ENCODE assay signal across 23 cellular contexts in genomic region chr20:46757135-46757534, GRCh38. TPM values are rescaled to one million over a fixed set of nuclear protein-coding genes. Genes with fewer than 3 reads are reported as not detected.
"Had no signal": no experiment of that assay in that cellular context is flagged by ENCODE, and none has a peak within 500 bp of the region (broad histone marks: within the 10 kb centered on the region; RNA-seq: fewer than 3 reads in every experiment).

No MANE protein-coding gene starts in this region.

- ATAC-seq: activated CD8-positive, alpha-beta T cell treated with anti-CD3 and anti-CD28 coated beads, Interleukin-2, amount 10 ng/mL, durations not matched to agents 7 days and 5 days; PC-3; T-helper 17 cell had no signal

- FAIRE-seq: bronchial epithelial cell, RCC 7860 had no signal

- H3K27me3 ChIP-seq: MG63 had no signal

- H3K9me3 ChIP-seq: MG63 had no signal

- H3K4me3 ChIP-seq: MG63 had no signal

- DNase-seq: activated CD4-positive, alpha-beta T cell treated with anti-CD3 and anti-CD28 coated beads for 48 hours; activated CD4-positive, alpha-beta T cell treated with anti-CD3 and anti-CD28 coated beads, Interleukin-2, amount 50 U/mL, for 4 hours; activated CD4-positive, CD25-positive, alpha-beta regulatory T cell treated with anti-CD3 and anti-CD28 coated beads, Interleukin-2, amount 50 U/mL, for 72 hours; activated CD8-positive, alpha-beta memory T cell treated with anti-CD3 and anti-CD28 coated beads, Interleukin-2, amount 50 U/mL, for 48 hours; activated CD8-positive, alpha-beta T cell treated with anti-CD3 and anti-CD28 coated beads, Interleukin-2, amount 10 ng/mL, durations not matched to agents 7 days and 5 days; activated effector memory CD4-positive, alpha-beta T cell treated with Interleukin-2 at 50 U/mL for 16 hours; activated naive CD4-positive, alpha-beta T cell; activated T-cell treated with anti-CD3 and anti-CD28 coated beads, Interleukin-2, amount 50 U/mL, for 1 hour; aorta; central memory CD4-positive, alpha-beta T cell; MG63; NCI-H1105 treated with DMSO at 0.1 percent for 48 hours; NCI-H1436 treated with DMSO at 0.1 percent for 48 hours; NCI-H187; NCI-H2081; NCI-H446; NCI-H524; PC-3; SHP77 treated with DMSO at 0.1 percent for 48 hours; T-helper 17 cell; T-helper 9 cell had no signal

- H3K36me3 ChIP-seq: MG63 had no signal

RNA-seq across cellular contexts. Expression of gene SLC2A10, which starts 47.7 kb away (rescaled TPM):
- total RNA-seq: activated CD8-positive, alpha-beta T cell treated with anti-CD3 and anti-CD28 coated beads, Interleukin-2, amount 10 ng/mL, durations not matched to agents 7 days and 5 days; T-helper 17 cell had no signal
